10 cellular contexts compared by ENCODE assay signal in the genomic region with DNA sequence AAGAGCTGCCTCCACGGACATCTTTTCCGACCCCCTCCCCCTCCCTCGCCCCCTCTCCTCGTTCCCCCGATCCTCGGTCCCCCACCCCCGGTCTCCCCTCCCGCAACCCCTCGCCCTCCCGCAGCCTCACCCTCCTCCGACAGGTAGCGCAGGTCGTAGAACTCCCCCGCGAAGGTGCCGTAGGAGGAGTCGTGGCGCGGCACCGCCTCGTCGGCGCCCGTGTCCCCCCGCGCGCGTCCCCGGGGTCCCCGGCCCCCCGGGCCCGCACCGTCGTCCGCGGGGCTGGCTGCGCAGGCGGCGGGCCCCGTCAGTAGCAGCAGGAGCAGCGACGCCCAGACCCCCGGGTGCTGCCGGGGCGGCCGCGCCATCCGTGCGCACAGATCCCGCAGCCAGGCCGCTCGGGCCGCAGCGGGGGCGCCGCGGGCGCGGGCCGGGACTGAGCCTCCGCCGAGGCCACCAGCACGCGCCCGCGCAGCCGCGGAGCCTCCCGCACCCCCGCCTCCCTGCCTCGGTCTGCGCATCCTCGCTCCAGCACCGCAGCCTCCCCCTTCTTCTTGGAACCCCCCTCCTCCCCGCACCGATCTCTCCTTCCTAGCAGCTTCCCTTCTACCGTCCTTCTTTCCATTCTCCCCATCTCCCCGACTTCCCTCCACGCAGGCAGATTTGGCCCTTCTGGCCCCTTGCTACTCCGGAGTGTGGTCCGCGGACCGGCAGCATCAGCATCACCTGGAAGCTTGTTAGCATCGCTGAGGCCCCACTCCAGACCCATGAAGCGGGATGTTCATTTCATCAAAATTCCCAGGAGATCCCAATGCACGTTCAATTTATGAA. TPM values are rescaled to one million over a fixed set of nuclear protein-coding genes. Genes with fewer than 3 reads are reported as not detected.
DNase-seq lines count a peak whose midpoint lies in the region; TF ChIP-seq lines count a peak whose summit lies in the region.
"Had no signal": no experiment of that assay in that cellular context is flagged by ENCODE, and none has a peak within 500 bp of the region (broad histone marks: within the 10 kb centered on the region; RNA-seq: fewer than 3 reads in every experiment).

A gene with protein sequence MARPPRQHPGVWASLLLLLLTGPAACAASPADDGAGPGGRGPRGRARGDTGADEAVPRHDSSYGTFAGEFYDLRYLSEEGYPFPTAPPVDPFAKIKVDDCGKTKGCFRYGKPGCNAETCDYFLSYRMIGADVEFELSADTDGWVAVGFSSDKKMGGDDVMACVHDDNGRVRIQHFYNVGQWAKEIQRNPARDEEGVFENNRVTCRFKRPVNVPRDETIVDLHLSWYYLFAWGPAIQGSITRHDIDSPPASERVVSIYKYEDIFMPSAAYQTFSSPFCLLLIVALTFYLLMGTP (minus strand): TSS at position 479 of the 831 bp plus-strand sequence. CDS start 111 bp downstream, at position 368.

- POLR2A ChIA-PET in SK-N-SH (lab: Yijun Ruan, JAX), result no interaction called here

- H3F3A ChIP-seq in SK-N-SH (replicated peaks; ENCODE audit: insufficient read depth), result no peaks in the 10 kb centered on the region

- H3K9me2 ChIP-seq in SK-N-SH, result no peaks in the 10 kb centered on the region

- no peak for TF ChIP-seq POLR2A in prostate gland (IDR thresholded peaks at IDR 0.05)
- TF ChIP-seq POLR2A in uterus (IDR thresholded peaks at IDR 0.05), result no peak

- CTCF ChIA-PET in SK-N-SH (lab: Yijun Ruan, JAX), result interaction anchor here (1.0 to 2.2 kb wide), 3 partner anchors 11 to 25 kb away, joined by 3 to 6 read pairs (median 5); no protein-coding TSS in a partner anchor

- H3K9me3 ChIP-seq in SK-N-SH, result no peaks in the 10 kb centered on the region
- H3K9me3 ChIP-seq in prostate gland, result no peaks in the 10 kb centered on the region
- no peaks in the 10 kb centered on the region for H3K9me3 ChIP-seq in uterus

- no peak within 1 kb of the TSS for H3K27ac Mint-ChIP-seq in activated T-helper 1 cell treated with anti-CD3 and anti-CD28 coated beads, Interleukin-12 subunit alpha, Interleukin-12 subunit beta, Interleukin-2, Interleukin-4 antibody, amounts not matched to agents 30 ng/mL and 10 ng/mL and 1 ng/mL, durations not matched to agents 14 hours and 24 hours and 36 hours
- H3K27ac Mint-ChIP-seq: activated CD4-positive, alpha-beta T cell treated with anti-CD3 and anti-CD28 coated beads, Interleukin-2, amount 10 ng/mL, durations not matched to agents 7 days and 5 days had no signal

- H3K4me3 ChIP-seq in SK-N-SH (ENCODE audit: low read depth in 2 of 2, low read length in 1 of 2) (peak within 1 kb of the TSS; percentile 48 to 56; a peak in 3 of 4 replicates), prostate gland (peak within 1 kb of the TSS; percentile 34 to 41), uterus (peak within 1 kb of the TSS in 1 of 2 donors; percentile 36)

- H3K4me1 Mint-ChIP-seq in activated T-helper 1 cell treated with anti-CD3 and anti-CD28 coated beads, Interleukin-12 subunit alpha, Interleukin-12 subunit beta, Interleukin-2, Interleukin-4 antibody, amounts not matched to agents 30 ng/mL and 10 ng/mL and 1 ng/mL, durations not matched to agents 14 hours and 24 hours and 36 hours (ENCODE audit: low read depth), result peaks cover 5% of the 10 kb centered on the region

- H2AFZ ChIP-seq in SK-N-SH (ENCODE audit: low read depth), result peak within 1 kb of the TSS; percentile 85; the same call in 1 of the 2 replicates

- H3K27ac ChIP-seq in SK-N-SH (ENCODE audit: low read depth in 2 of 2, low read length in 1 of 2) (no peak within 1 kb of the TSS), prostate gland (no peak within 1 kb of the TSS), uterus (no peak within 1 kb of the TSS)

- no peak for TF ChIP-seq EP300 in SK-N-SH (IDR thresholded peaks at IDR 0.05; ENCODE audit: borderline replicate concordance in 1 of 2, low read depth in 1 of 2, low read length in 1 of 2)

- in situ Hi-C loops in G401 (cut with HindIII; ENCODE audit: low sequenced_read_pairs), result no loop called here

- H3K36me3 Mint-ChIP-seq in activated T-helper 1 cell treated with anti-CD3 and anti-CD28 coated beads, Interleukin-12 subunit alpha, Interleukin-12 subunit beta, Interleukin-2, Interleukin-4 antibody, amounts not matched to agents 30 ng/mL and 10 ng/mL and 1 ng/mL, durations not matched to agents 14 hours and 24 hours and 36 hours (ENCODE audit: low read depth), result no peaks in the 10 kb centered on the region

- H3K27me3 ChIP-seq in SK-N-SH (ENCODE audit: insufficient read depth) (0 out of 2 replicates have a peak, but pooled peaks cover 5% of the 10 kb centered on the region), prostate gland (replicated peaks; ENCODE audit: insufficient read depth) (no peaks in the 10 kb centered on the region), uterus (no peaks in the 10 kb centered on the region)

- peak; percentile 73 for DNase-seq in G401 (ENCODE audit: low spot score)
- DNase-seq in SK-N-SH, result peak; percentile 91
- DNase-seq in head of caudate nucleus, result peak; percentile 13 to 91 (median 75)
- DNase-seq in prostate gland (ENCODE audit: low spot score), result no peak
- DNase-seq in uterus, result no peak
- no peak for DNase-seq in activated CD4-positive, alpha-beta T cell treated with anti-CD3 and anti-CD28 coated beads for 48 hours
- no peak for DNase-seq in NCI-H446 (lab: John Stamatoyannopoulos, UW)
- no peak for DNase-seq in activated T-helper 1 cell treated with anti-CD3 and anti-CD28 coated beads, Interleukin-12 subunit alpha, Interleukin-12 subunit beta, Interleukin-2, Interleukin-4 antibody, amounts not matched to agents 30 ng/mL and 10 ng/mL and 1 ng/mL, durations not matched to agents 14 hours and 24 hours and 36 hours (ENCODE audit: low spot score)
- DNase-seq: activated CD4-positive, alpha-beta T cell treated with anti-CD3 and anti-CD28 coated beads, Interleukin-2, amount 10 ng/mL, durations not matched to agents 7 days and 5 days; Karpas-422 had no signal

- no peaks in the 10 kb centered on the region for H4K20me1 ChIP-seq in SK-N-SH (ENCODE audit: insufficient read depth)

- TF ChIP-seq RAD21 in SK-N-SH (IDR thresholded peaks at IDR 0.05; ENCODE audit: low read length), result no peak

- H3K4me3 Mint-ChIP-seq in activated T-helper 1 cell treated with anti-CD3 and anti-CD28 coated beads, Interleukin-12 subunit alpha, Interleukin-12 subunit beta, Interleukin-2, Interleukin-4 antibody, amounts not matched to agents 30 ng/mL and 10 ng/mL and 1 ng/mL, durations not matched to agents 14 hours and 24 hours and 36 hours, result no peak within 1 kb of the TSS
- H3K4me3 Mint-ChIP-seq: activated CD4-positive, alpha-beta T cell treated with anti-CD3 and anti-CD28 coated beads, Interleukin-2, amount 10 ng/mL, durations not matched to agents 7 days and 5 days had no signal

- peaks cover 11% of the 10 kb centered on the region for H3K9me3 Mint-ChIP-seq in activated T-helper 1 cell treated with anti-CD3 and anti-CD28 coated beads, Interleukin-12 subunit alpha, Interleukin-12 subunit beta, Interleukin-2, Interleukin-4 antibody, amounts not matched to agents 30 ng/mL and 10 ng/mL and 1 ng/mL, durations not matched to agents 14 hours and 24 hours and 36 hours

- WGBS in SK-N-SH (ENCODE audit: low lambda C conversion rate), result 22% methylated on average over 65 of the region's 86 CpGs
- WGBS in prostate gland, result 4% methylated on average over 69 of the region's 86 CpGs

- H3K4me1 ChIP-seq in SK-N-SH (ENCODE audit: control insufficient read depth in 1 of 2, insufficient read depth in 2 of 2, low read depth in 1 of 2, low read length in 1 of 2) (peaks cover 0 to 10% of the 10 kb centered on the region in 2 experiments; a peak in 1 of 4 replicates), prostate gland (replicated peaks) (no peaks in the 10 kb centered on the region), uterus (no peaks in the 10 kb centered on the region)

- H3K27me3 Mint-ChIP-seq in activated T-helper 1 cell treated with anti-CD3 and anti-CD28 coated beads, Interleukin-12 subunit alpha, Interleukin-12 subunit beta, Interleukin-2, Interleukin-4 antibody, amounts not matched to agents 30 ng/mL and 10 ng/mL and 1 ng/mL, durations not matched to agents 14 hours and 24 hours and 36 hours (ENCODE audit: insufficient read depth), result peaks cover 48% of the 10 kb centered on the region

- TF ChIP-seq CTCF in SK-N-SH (IDR thresholded peaks at IDR 0.05) (no peak), prostate gland (IDR thresholded peaks at IDR 0.05) (no peak), uterus (IDR thresholded peaks at IDR 0.05) (no peak)

- no peaks in the 10 kb centered on the region for H3K79me2 ChIP-seq in SK-N-SH (ENCODE audit: insufficient read depth)

- peak within 1 kb of the TSS; percentile 61 for H3K4me2 ChIP-seq in SK-N-SH

- no peak within 1 kb of the TSS for H3K9ac ChIP-seq in SK-N-SH

- no peaks in the 10 kb centered on the region for H3K36me3 ChIP-seq in SK-N-SH (replicated peaks in 1 of 2; ENCODE audit: control insufficient read depth in 1 of 2, insufficient read depth in 2 of 2, low read length in 1 of 2)
- no peaks in the 10 kb centered on the region for H3K36me3 ChIP-seq in prostate gland
- H3K36me3 ChIP-seq in uterus, result no peaks in the 10 kb centered on the region

- intact Hi-C loops in head of caudate nucleus (cut with DNase I) (no loop called here), prostate gland (cut with DNase I) (no loop called here), uterus (cut with DNase I; ENCODE audit: low total_unique reads) (no loop called here)
- intact Hi-C loops in activated T-helper 1 cell treated with anti-CD3 and anti-CD28 coated beads, Interleukin-12 subunit alpha, Interleukin-12 subunit beta, Interleukin-2, Interleukin-4 antibody, amounts not matched to agents 30 ng/mL and 10 ng/mL and 1 ng/mL, durations not matched to agents 14 hours and 24 hours and 36 hours (cut with micrococcal nuclease), result no loop called here

TF ChIP-seq in SK-N-SH, 30 proteins besides CTCF, POLR2A, EP300 and RAD21:
- peak; percentile 60 for TF ChIP-seq NRF1 (IDR thresholded peaks at IDR 0.05; ENCODE audit: low read depth, low read length)
- TF ChIP-seq MXI1 (IDR thresholded peaks at IDR 0.05; ENCODE audit: low read depth, low read length), result no peak

RNA-seq across cellular contexts. Expression of the gene that starts here (rescaled TPM):
- total RNA-seq in G401 (2014; rRNA removed; shearing (Covaris generic)), result not detected in 2 replicates
- 3.7 and 5.2 TPM in 2 replicates for polyA plus RNA-seq in SK-N-SH (2012; rRNA removed)
- 5.7 and 6.1 TPM in 2 replicates for polyA plus RNA-seq in SK-N-SH (2012; cell fraction: cytosol; rRNA removed)
- 2.3 and 3.7 TPM in 2 replicates for polyA plus RNA-seq in SK-N-SH (2012; cell fraction: nucleus; rRNA removed)
- total RNA-seq in prostate gland, result 10 to 100 TPM in 1 of 2 donors, 1 to 10 TPM in 1; 1.6 to 11.9 TPM
- total RNA-seq in uterus, result 10 to 100 TPM in 2 of 4 donors, 1 to 10 TPM in 1, under 1 TPM in 1; under 0.01 to 10.9 (median 10.1) TPM
- not detected in 2 replicates for total RNA-seq in activated T-helper 1 cell treated with anti-CD3 and anti-CD28 coated beads, Interleukin-12 subunit alpha, Interleukin-12 subunit beta, Interleukin-2, Interleukin-4 antibody, amounts not matched to agents 30 ng/mL and 10 ng/mL and 1 ng/mL, durations not matched to agents 14 hours and 24 hours and 36 hours
- total RNA-seq: activated CD4-positive, alpha-beta T cell treated with anti-CD3 and anti-CD28 coated beads, Interleukin-2, amount 10 ng/mL, durations not matched to agents 7 days and 5 days had no signal

Comparison
In these comparisons a context has a peak if more than half of its experiments do, and no peak if none do; other contexts are left out.
1. Peak in DNase-seq in G401; RNA of the gene not detected or under 1 TPM.
2. DNase-seq: peak in SK-N-SH (single experiment) and head of caudate nucleus (42 of 42); none in prostate gland (single experiment), uterus (0 of 2), activated CD4-positive, alpha-beta T cell treated with anti-CD3 and anti-CD28 coated beads for 48 hours (single experiment), NCI-H446 (0 of 2) and activated T-helper 1 cell treated with anti-CD3 and anti-CD28 coated beads, Interleukin-12 subunit alpha, Interleukin-12 subunit beta, Interleukin-2, Interleukin-4 antibody, amounts not matched to agents 30 ng/mL and 10 ng/mL and 1 ng/mL, durations not matched to agents 14 hours and 24 hours and 36 hours (single experiment).